ENCODE assay signal across 8 cellular contexts in genomic region chr4:127732623-127733199, GRCh38. TPM values are rescaled to one million over a fixed set of nuclear protein-coding genes. Genes with fewer than 3 reads are reported as not detected.
DNase-seq lines count a peak whose midpoint lies in the region; ATAC-seq, FAIRE-seq and TF ChIP-seq lines count a peak whose summit lies in the region.

No MANE protein-coding gene starts in this region.

- intact Hi-C loops in right lobe of liver (cut with DNase I): loop anchor here in 1 of 2 donors (5.0 kb wide), 1 partner anchor 125 kb away; no protein-coding TSS in a partner anchor

- ATAC-seq in GM18520 (IDR thresholded peaks at IDR 0.05; ENCODE audit: unreplicated experiment): peak; percentile 76
- ATAC-seq in HG03139 (IDR thresholded peaks at IDR 0.05; ENCODE audit: unreplicated experiment): peak; percentile 65
- peak; percentile 64 to 88 (median 75) for ATAC-seq in right lobe of liver

- H3K27me3 ChIP-seq in bronchial epithelial cell (ENCODE audit: control insufficient read depth, insufficient read depth, low read length): no peaks in the 10 kb centered on the region
- H3K27me3 ChIP-seq in right lobe of liver: no peaks in the 10 kb centered on the region

- H3K36me3 ChIP-seq in bronchial epithelial cell (ENCODE audit: control insufficient read depth, insufficient read depth, low read length) (no peaks in the 10 kb centered on the region), right lobe of liver (no peaks in the 10 kb centered on the region)

- H3K4me3 ChIP-seq in bronchial epithelial cell (ENCODE audit: low read depth, low read length) (no peak overlapping the region), right lobe of liver (no peak overlapping the region)

- DNase-seq in AG09319 (ENCODE audit: extremely low read depth, low read depth) (peak; percentile 12), NCI-H2196 (lab: John Stamatoyannopoulos, UW; ENCODE audit: unreplicated experiment) (peak; percentile 22), bronchial epithelial cell (ENCODE audit: low read depth) (peak; percentile 59), right lobe of liver (no peak), RPMI8226 (no peak)
- no peak for DNase-seq in central memory CD4-positive, alpha-beta T cell

- no peak for FAIRE-seq in bronchial epithelial cell (lab: Jason Lieb, UNC)

- WGBS in right lobe of liver (ENCODE audit: insufficient coverage, low coverage, low lambda C conversion rate, missing lambda C conversion rate): 5% methylated on average over 7 of the region's 7 CpGs

- no peaks in the 10 kb centered on the region for H3K9me3 ChIP-seq in right lobe of liver

- TF ChIP-seq CTCF in AG09319 (IDR thresholded peaks at IDR 0.05; ENCODE audit: low read depth, low read length): peak; percentile 59
- peak; percentile 33 for TF ChIP-seq CTCF in bronchial epithelial cell (IDR thresholded peaks at IDR 0.05; ENCODE audit: insufficient read depth, low read length, severe bottlenecking)
- peak; percentile 57 to 64 (median 62) for TF ChIP-seq CTCF in right lobe of liver (IDR thresholded peaks at IDR 0.05)

- no peaks in the 10 kb centered on the region for H3K4me1 ChIP-seq in right lobe of liver

- H3K27ac ChIP-seq in right lobe of liver: no peak overlapping the region

- TF ChIP-seq POLR2A in right lobe of liver (IDR thresholded peaks at IDR 0.05): no peak

RNA-seq across cellular contexts. Expression of gene SLC25A31, which starts 2.5 kb away (rescaled TPM):
- not detected in 2 replicates for total RNA-seq in bronchial epithelial cell
- total RNA-seq in right lobe of liver: not detected

RNA-seq across cellular contexts. Expression of gene HSPA4L, which starts 49.4 kb away (rescaled TPM):
- total RNA-seq in bronchial epithelial cell (12.4 and 20.1 TPM in 2 replicates), right lobe of liver (10 to 100 TPM in 4 of 6 experiments, 1 to 10 TPM in 2; 1.8 to 14.9 (median 13.0) TPM)

Comparison
In these comparisons a context has a peak if more than half of its experiments do, and no peak if none do; other contexts are left out.
1. DNase-seq: peak in AG09319 (single experiment), NCI-H2196 (single experiment) and bronchial epithelial cell (single experiment); none in right lobe of liver (0 of 3), central memory CD4-positive, alpha-beta T cell (single experiment) and RPMI8226 (single experiment).
2. Peak in every context shown above with its lines, with median percentiles within 50 percentile points of each other: CTCF ChIP-seq and ATAC-seq.